9 cellular contexts compared by ENCODE assay signal in genomic region chr9:128027166-128027539, GRCh38. TPM values are rescaled to one million over a fixed set of nuclear protein-coding genes. Genes with fewer than 3 reads are reported as not detected.
DNase-seq lines count a peak whose midpoint lies in the region; ATAC-seq, FAIRE-seq and TF ChIP-seq lines count a peak whose summit lies in the region.
"Had no signal": no experiment of that assay in that cellular context is flagged by ENCODE, and none has a peak within 500 bp of the region (broad histone marks: within the 10 kb centered on the region; RNA-seq: fewer than 3 reads in every experiment).

No MANE protein-coding gene starts in this region.

- ATAC-seq in activated B cell treated with CpG ODN at 0.5 μM for 24 hours (ENCODE audit: low read depth) (no peak), GM19397 (IDR thresholded peaks at IDR 0.05; ENCODE audit: unreplicated experiment) (no peak)

- H3K4me1 Mint-ChIP-seq in activated B cell treated with CpG ODN at 0.5 μM for 24 hours = peaks cover 85% of the 10 kb centered on the region
- H3K4me1 Mint-ChIP-seq in endodermal cell = no peaks in the 10 kb centered on the region

- CTCF ChIA-PET in activated B cell treated with CpG ODN at 0.5 μM for 24 hours (lab: Charles Lee) = interaction anchor here (1.1 to 5.7 kb wide), 3 partner anchors 53 to 84 kb away, joined by 4 to 34 read pairs (median 14); no protein-coding TSS in a partner anchor

- H3K4me3 Mint-ChIP-seq in activated B cell treated with CpG ODN at 0.5 μM for 24 hours (peak overlapping the region; percentile 67), endodermal cell (no peak overlapping the region)

- 91 to 100% methylated on average over 4 of the region's 4 CpGs for WGBS in endodermal cell (ENCODE audit: insufficient coverage in 1 of 2, insufficient read length in 1 of 2), 2 experiments

- H3K4me1 ChIP-seq in endodermal cell (ENCODE audit: control insufficient read depth, insufficient read depth, low read length) = no peaks in the 10 kb centered on the region

- TF ChIP-seq CTCF in HL-60 (IDR thresholded peaks at IDR 0.05; ENCODE audit: insufficient read depth, low read length) (no peak), activated B cell treated with CpG ODN at 0.5 μM for 24 hours (IDR thresholded peaks at IDR 0.05) (no peak), endodermal cell (conservative IDR thresholded peaks at IDR 0.05) (no peak)

- H3K9me3 ChIP-seq in endodermal cell (ENCODE audit: control insufficient read depth, low read length) = no peaks in the 10 kb centered on the region

- H3K36me3 Mint-ChIP-seq in activated B cell treated with CpG ODN at 0.5 μM for 24 hours (ENCODE audit: low read depth) (no peaks in the 10 kb centered on the region), endodermal cell (ENCODE audit: low read depth) (no peaks in the 10 kb centered on the region)

- H3K27me3 ChIP-seq in HL-60 (ENCODE audit: insufficient read depth, poor library complexity, severe bottlenecking) = no peaks in the 10 kb centered on the region
- H3K27me3 ChIP-seq in endodermal cell (ENCODE audit: control insufficient read depth, insufficient read depth, low read length, poor library complexity, severe bottlenecking) = no peaks in the 10 kb centered on the region

- intact Hi-C loops in activated B cell treated with CpG ODN at 0.5 μM for 24 hours (cut with micrococcal nuclease) = loop anchor here (2.0 kb wide), 2 partner anchors 40 to 56 kb away; partner anchors contain the start of gene NAIF1

- no peak overlapping the region for H3K4me3 ChIP-seq in HL-60 (replicated peaks; ENCODE audit: insufficient read depth, low read length)
- H3K4me3 ChIP-seq in endodermal cell (ENCODE audit: low read length) = no peak overlapping the region

- H3K36me3 ChIP-seq in endodermal cell (ENCODE audit: control insufficient read depth, insufficient read depth, low read length) = no peaks in the 10 kb centered on the region

- H3K9ac ChIP-seq in endodermal cell (ENCODE audit: extremely low read depth, low read length, poor library complexity, severe bottlenecking) = no peak overlapping the region

- H3K27ac ChIP-seq in HL-60 (replicated peaks) (peak overlapping the region; percentile 43), endodermal cell (ENCODE audit: low read depth, low read length) (no peak overlapping the region), caudate nucleus (ENCODE audit: low read depth, low read length) (no peak overlapping the region)

- H3K27me3 Mint-ChIP-seq in activated B cell treated with CpG ODN at 0.5 μM for 24 hours (no peaks in the 10 kb centered on the region), endodermal cell (ENCODE audit: insufficient read depth) (no peaks in the 10 kb centered on the region)

- POLR2A ChIA-PET in activated B cell treated with CpG ODN at 0.5 μM for 24 hours (lab: Charles Lee) = interaction anchor here (0.6 to 6.7 kb wide), 11 partner anchors 16 to 110 kb away, joined by 3 to 69 read pairs (median 6); partner anchors contain the start of genes EEIG1 and ST6GALNAC4

- DNase-seq in HL-60 (ENCODE audit: low read depth in 1 of 2, low spot score in 1 of 2) = peak in 1 of 2 experiments; percentile 29
- DNase-seq in activated B cell treated with CpG ODN at 0.5 μM for 24 hours = no peak
- DNase-seq in endodermal cell = no peak
- peak; percentile 77 for DNase-seq in stimulated activated CD4-positive, alpha-beta T cell treated with anti-CD3 and anti-CD28 coated beads, Interleukin-1b, Interleukin-23, amount 100 ng/mL, for 48 hours
- no peak for DNase-seq in RCC 7860 (ENCODE audit: low spot score)
- no peak for DNase-seq in NCI-H1436 (lab: John Stamatoyannopoulos, UW)
- no peak for DNase-seq in caudate nucleus (lab: John Stamatoyannopoulos, UW)
- DNase-seq: NCI-H1694 had no signal

- FAIRE-seq in RCC 7860 (lab: Jason Lieb, UNC) = no peak

- H3K9me3 Mint-ChIP-seq in activated B cell treated with CpG ODN at 0.5 μM for 24 hours (no peaks in the 10 kb centered on the region), endodermal cell (no peaks in the 10 kb centered on the region)

- H3K27ac Mint-ChIP-seq in activated B cell treated with CpG ODN at 0.5 μM for 24 hours (peak overlapping the region; percentile 88), endodermal cell (peak overlapping the region; percentile 50)

RNA-seq across cellular contexts. Expression of gene NAIF1, which starts 40.0 kb away (rescaled TPM):
- total RNA-seq in activated B cell treated with CpG ODN at 0.5 μM for 24 hours (10.4 and 11.1 TPM in 2 replicates), endodermal cell (1 to 10 TPM; 6.2 to 6.6 TPM)
- polyA plus RNA-seq in endodermal cell (2013, experiment 1 of 2) = 7.9 TPM
- polyA plus RNA-seq in endodermal cell (2013, experiment 2 of 2) = 7.3 TPM

RNA-seq across cellular contexts. Expression of gene SLC25A25, which starts 40.9 kb away (rescaled TPM):
- total RNA-seq in activated B cell treated with CpG ODN at 0.5 μM for 24 hours (8.0 and 9.4 TPM in 2 replicates), endodermal cell (10 to 100 TPM; 12.9 to 13.1 TPM)
- 12.8 TPM for polyA plus RNA-seq in endodermal cell (2013, experiment 1 of 2)
- 11.1 TPM for polyA plus RNA-seq in endodermal cell (2013, experiment 2 of 2)

RNA-seq across cellular contexts. Expression of gene EEIG1, which starts 46.4 kb away (rescaled TPM):
- total RNA-seq in activated B cell treated with CpG ODN at 0.5 μM for 24 hours = 65.8 and 88.1 TPM in 2 replicates
- total RNA-seq in endodermal cell = 10 to 100 TPM; 56.7 to 60.8 TPM
- polyA plus RNA-seq in endodermal cell (2013, experiment 1 of 2) = 21.5 TPM
- 20.4 TPM for polyA plus RNA-seq in endodermal cell (2013, experiment 2 of 2)
